10 cellular contexts compared by ENCODE assay signal in genomic region chr15:82021992-82022391, GRCh38. TPM values are rescaled to one million over a fixed set of nuclear protein-coding genes. Genes with fewer than 3 reads are reported as not detected.
A peak's percentile ranks its signal among the peaks of the same experiment; 100 is the strongest.
DNase-seq lines count a peak whose midpoint lies in the region; TF ChIP-seq lines count a peak whose summit lies in the region.
"Had no signal": no experiment of that assay in that cellular context is flagged by ENCODE, and none has a peak within 500 bp of the region (broad histone marks: within the 10 kb centered on the region; RNA-seq: fewer than 3 reads in every experiment).

No MANE protein-coding gene starts in this region.

- peak; percentile 21 for DNase-seq in AG10803 (ENCODE audit: low read depth)
- DNase-seq in LoVo (ENCODE audit: low spot score), result peak; percentile 43
- peak; percentile 40 for DNase-seq in NCI-H774 (lab: John Stamatoyannopoulos, UW)
- peak; percentile 17 for DNase-seq in fibroblast of peridontal ligament (ENCODE audit: extremely low read depth)
- DNase-seq in activated naive CD4-positive, alpha-beta T cell (lab: John Stamatoyannopoulos, UW), result no peak
- DNase-seq in activated naive CD4-positive, alpha-beta T cell treated with Interleukin-2 at 50 U/mL for 16 hours, result no peak
- DNase-seq in Kasumi-1 (lab: John Stamatoyannopoulos, UW), result no peak
- DNase-seq in G401 (ENCODE audit: low spot score), result no peak

- no peak overlapping the region for H3K4me3 ChIP-seq in AG10803 (ENCODE audit: low read length)
- H3K4me3 ChIP-seq: body of pancreas, GM12878 had no signal

- in situ Hi-C loops in G401 (cut with HindIII; ENCODE audit: low sequenced_read_pairs), result no loop called here

- TF ChIP-seq CTCF in AG10803 (conservative IDR thresholded peaks at IDR 0.05; ENCODE audit: low read length), result no peak

RNA-seq across cellular contexts. Expression of gene MEX3B, which starts 23.8 kb away (rescaled TPM):
- total RNA-seq in G401 (2014; rRNA removed; shearing (Covaris generic)), result not detected in 2 replicates

Comparison
In these comparisons a context has a peak if more than half of its experiments do, and no peak if none do; other contexts are left out.
1. DNase-seq: peak in AG10803 (single experiment), LoVo (single experiment), NCI-H774 (single experiment) and fibroblast of peridontal ligament (single experiment); none in activated naive CD4-positive, alpha-beta T cell (0 of 4), activated naive CD4-positive, alpha-beta T cell treated with Interleukin-2 at 50 U/mL for 16 hours (single experiment), Kasumi-1 (0 of 2) and G401 (single experiment).